Comparison of ENCODE assay signal across 8 cellular contexts in the genomic region with DNA sequence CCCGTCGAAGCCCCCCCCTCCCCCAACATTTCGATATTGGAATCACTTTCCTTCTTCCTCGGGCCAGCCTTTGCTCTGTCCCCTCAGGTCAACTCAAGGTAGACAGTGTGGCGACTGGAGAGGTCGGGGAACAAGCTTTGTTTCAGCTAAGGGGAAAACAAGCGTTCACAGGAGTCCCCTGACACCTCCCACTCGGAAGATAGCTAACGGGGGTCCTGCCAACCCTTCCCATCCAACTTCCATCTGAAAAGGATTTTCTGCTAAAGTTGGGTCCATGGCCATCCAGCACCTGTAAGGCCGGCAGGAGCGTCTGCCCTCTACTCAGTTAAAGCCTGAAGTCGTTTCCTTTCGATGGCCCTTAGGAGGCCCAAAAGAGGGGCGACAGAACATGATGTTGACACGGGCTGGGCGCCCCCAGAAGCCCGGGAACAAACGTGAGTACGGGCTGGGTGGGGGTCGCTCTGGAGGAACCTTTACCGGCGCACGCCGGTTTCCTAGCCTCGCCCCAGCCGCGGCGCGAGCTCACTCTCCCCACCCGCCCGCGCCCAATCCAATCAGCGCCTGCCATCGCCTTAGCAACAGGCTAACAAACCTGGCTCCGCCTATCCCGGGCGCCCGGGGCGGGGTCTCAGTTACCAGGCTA. TPM values are rescaled to one million over a fixed set of nuclear protein-coding genes. Genes with fewer than 3 reads are reported as not detected.
A peak's percentile ranks its signal among the peaks of the same experiment; 100 is the strongest.
DNase-seq lines count a peak whose midpoint lies in the region; ATAC-seq lines count a peak whose summit lies in the region.

No MANE protein-coding gene starts in this region.

- peak; percentile 83 for DNase-seq in DMS114 treated with DMSO at 0.1 percent for 48 hours (lab: John Stamatoyannopoulos, UW; ENCODE audit: unreplicated experiment)
- peak; percentile 98 for DNase-seq in OCI-M1 (lab: John Stamatoyannopoulos, UW)
- DNase-seq in activated T-cell treated with anti-CD3 and anti-CD28 coated beads, Interleukin-2, amount 50 U/mL, for 24 hours: peak; percentile 98
- DNase-seq in stimulated activated CD8-positive, alpha-beta memory T cell treated with anti-CD3 and anti-CD28 coated beads, Interleukin-4, amount 100 ng/mL, for 48 hours: peak; percentile 98

- peak overlapping the region; percentile 69 to 99 for H3K4me3 ChIP-seq in esophagus (ENCODE audit: low read depth in 1 of 2, low read length in 2 of 2)
- peak overlapping the region; percentile 95 to 98 for H3K4me3 ChIP-seq in muscle layer of colon (ENCODE audit: low read depth in 1 of 2, low read length in 2 of 2)

- H3K27me3 Mint-ChIP-seq in IgD-negative memory B cell: no peaks in the 10 kb centered on the region
- H3K27me3 Mint-ChIP-seq in activated T-cell treated with anti-CD3 and anti-CD28 coated beads, Interleukin-2, amount 50 U/mL, for 24 hours: no peaks in the 10 kb centered on the region

- H3K4me1 Mint-ChIP-seq in IgD-negative memory B cell: peaks cover 26 to 29% (median 27%) of the 10 kb centered on the region in 3 donors
- peaks cover 37% of the 10 kb centered on the region for H3K4me1 Mint-ChIP-seq in activated T-cell treated with anti-CD3 and anti-CD28 coated beads, Interleukin-2, amount 50 U/mL, for 24 hours (ENCODE audit: low read depth)

- H3K9me3 ChIP-seq in esophagus (ENCODE audit: control insufficient read depth in 2 of 2, insufficient read depth in 1 of 2, low read depth in 1 of 2, low read length in 1 of 2) (no peaks in the 10 kb centered on the region), muscle layer of colon (ENCODE audit: low read length) (no peaks in the 10 kb centered on the region)

- H3K4me1 ChIP-seq in esophagus (ENCODE audit: control insufficient read depth in 2 of 2, insufficient read depth in 2 of 2, low read length in 1 of 2) (no peaks in the 10 kb centered on the region), muscle layer of colon (ENCODE audit: insufficient read depth, low read length) (peaks cover 29% of the 10 kb centered on the region)

- H3K36me3 ChIP-seq in esophagus (ENCODE audit: control insufficient read depth in 2 of 2, insufficient read depth in 2 of 2, low read length in 1 of 2) (no peaks in the 10 kb centered on the region), muscle layer of colon (ENCODE audit: insufficient read depth, low read length) (peaks cover 12% of the 10 kb centered on the region)

- peak; percentile 43 for ATAC-seq in GM21619 (IDR thresholded peaks at IDR 0.05; ENCODE audit: unreplicated experiment)

- WGBS in esophagus, 2 donors: 0% methylated on average over 39 of the region's 39 CpGs

- peaks cover 7% of the 10 kb centered on the region for H3K36me3 Mint-ChIP-seq in IgD-negative memory B cell
- H3K36me3 Mint-ChIP-seq in activated T-cell treated with anti-CD3 and anti-CD28 coated beads, Interleukin-2, amount 50 U/mL, for 24 hours (ENCODE audit: low read depth): peaks cover 54% of the 10 kb centered on the region

- no peaks in the 10 kb centered on the region for H3K9me3 Mint-ChIP-seq in IgD-negative memory B cell
- no peaks in the 10 kb centered on the region for H3K9me3 Mint-ChIP-seq in activated T-cell treated with anti-CD3 and anti-CD28 coated beads, Interleukin-2, amount 50 U/mL, for 24 hours

- no peaks in the 10 kb centered on the region for H3K27me3 ChIP-seq in esophagus (ENCODE audit: control insufficient read depth in 1 of 2, insufficient read depth in 2 of 2, low read length in 2 of 2)
- no peaks in the 10 kb centered on the region for H3K27me3 ChIP-seq in muscle layer of colon (ENCODE audit: control insufficient read depth in 1 of 2, insufficient read depth in 2 of 2, low read length in 2 of 2)

- H3K9ac ChIP-seq in muscle layer of colon (ENCODE audit: low read length): peak overlapping the region; percentile 100

- peak overlapping the region; percentile 99 to 100 for H3K27ac ChIP-seq in esophagus (ENCODE audit: low read depth in 2 of 2, low read length in 1 of 2)
- H3K27ac ChIP-seq in muscle layer of colon (ENCODE audit: low read depth, low read length): peak overlapping the region; percentile 100

- peak overlapping the region; percentile 98 to 100 (median 100) for H3K27ac Mint-ChIP-seq in IgD-negative memory B cell
- peak overlapping the region; percentile 99 for H3K27ac Mint-ChIP-seq in activated T-cell treated with anti-CD3 and anti-CD28 coated beads, Interleukin-2, amount 50 U/mL, for 24 hours

- peak overlapping the region; percentile 93 to 100 (median 97) for H3K4me3 Mint-ChIP-seq in IgD-negative memory B cell
- H3K4me3 Mint-ChIP-seq in activated T-cell treated with anti-CD3 and anti-CD28 coated beads, Interleukin-2, amount 50 U/mL, for 24 hours: peak overlapping the region; percentile 93

RNA-seq across cellular contexts. Expression of a gene that starts 2.5 kb away (rescaled TPM):
- polyA plus RNA-seq in IgD-negative memory B cell (79.2 TPM), esophagus (10 to 100 TPM; 17.4 to 26.6 TPM)

Comparison
In these comparisons a context has a peak if more than half of its experiments do, and no peak if none do; other contexts are left out.
1. Peak in every context shown above with its lines: DNase-seq, ATAC-seq, H3K4me3 ChIP-seq and H3K27ac ChIP-seq.